Comparison of ENCODE assay signal across 8 cellular contexts in genomic region chr1:46223472-46223943, GRCh38. TPM values are rescaled to one million over a fixed set of nuclear protein-coding genes. Genes with fewer than 3 reads are reported as not detected.
A peak's percentile ranks its signal among the peaks of the same experiment; 100 is the strongest.
DNase-seq lines count a peak whose midpoint lies in the region; ATAC-seq lines count a peak whose summit lies in the region.

No MANE protein-coding gene starts in this region.

- no peaks in the 10 kb centered on the region for H3K9me3 Mint-ChIP-seq in activated CD4-positive, alpha-beta T cell treated with anti-CD3 and anti-CD28 coated beads, Interleukin-2, amount 10 ng/mL, durations not matched to agents 7 days and 5 days

- H3K27ac Mint-ChIP-seq in activated CD4-positive, alpha-beta T cell treated with anti-CD3 and anti-CD28 coated beads, Interleukin-2, amount 10 ng/mL, durations not matched to agents 7 days and 5 days: no peak overlapping the region

- no peak overlapping the region for H3K4me3 Mint-ChIP-seq in activated CD4-positive, alpha-beta T cell treated with anti-CD3 and anti-CD28 coated beads, Interleukin-2, amount 10 ng/mL, durations not matched to agents 7 days and 5 days

- DNase-seq in SIG-M5 treated with dmso at 0.1 percent for 504 hours (lab: John Stamatoyannopoulos, UW; ENCODE audit: unreplicated experiment): peak; percentile 81
- no peak for DNase-seq in SIG-M5 (lab: John Stamatoyannopoulos, UW)
- DNase-seq in NCI-H526 treated with DMSO at 0.1 percent for 48 hours (lab: John Stamatoyannopoulos, UW): peak; percentile 76
- DNase-seq in activated CD4-positive, alpha-beta T cell treated with anti-CD3 and anti-CD28 coated beads, Interleukin-2, amount 10 ng/mL, durations not matched to agents 7 days and 5 days: peak; percentile 71
- peak; percentile 79 for DNase-seq in ecto neural progenitor cell (ENCODE audit: low spot score)
- peak; percentile 91 to 92 for DNase-seq in lung microvascular endothelial cell (ENCODE audit: low read depth in 2 of 2)
- peak; percentile 21 to 34 for DNase-seq in stimulated activated CD8-positive, alpha-beta memory T cell treated with anti-CD3 and anti-CD28 coated beads, Interleukin-2, amount 100 ng/mL, for 1 hour (ENCODE audit: low read depth in 2 of 2)

- ATAC-seq in HG03439 (IDR thresholded peaks at IDR 0.05; ENCODE audit: unreplicated experiment): peak; percentile 86

- no peaks in the 10 kb centered on the region for H3K36me3 Mint-ChIP-seq in activated CD4-positive, alpha-beta T cell treated with anti-CD3 and anti-CD28 coated beads, Interleukin-2, amount 10 ng/mL, durations not matched to agents 7 days and 5 days (ENCODE audit: low read depth)

- H3K27me3 Mint-ChIP-seq in activated CD4-positive, alpha-beta T cell treated with anti-CD3 and anti-CD28 coated beads, Interleukin-2, amount 10 ng/mL, durations not matched to agents 7 days and 5 days: no peaks in the 10 kb centered on the region

- POLR2A ChIA-PET in activated CD4-positive, alpha-beta T cell treated with anti-CD3 and anti-CD28 coated beads, Interleukin-2, amount 10 ng/mL, durations not matched to agents 7 days and 5 days (lab: Charles Lee): no interaction called here

- H3K4me1 Mint-ChIP-seq in activated CD4-positive, alpha-beta T cell treated with anti-CD3 and anti-CD28 coated beads, Interleukin-2, amount 10 ng/mL, durations not matched to agents 7 days and 5 days: peaks cover 4% of the 10 kb centered on the region

- CTCF ChIA-PET in activated CD4-positive, alpha-beta T cell treated with anti-CD3 and anti-CD28 coated beads, Interleukin-2, amount 10 ng/mL, durations not matched to agents 7 days and 5 days (lab: Charles Lee): interaction anchor here (0.6 to 2.4 kb wide), 22 partner anchors 10 to 221 kb away, joined by 3 to 19 read pairs (median 4); partner anchors contain the start of gene NSUN4

RNA-seq across cellular contexts. Expression of gene LURAP1, which starts 20.4 kb away (rescaled TPM):
- total RNA-seq in activated CD4-positive, alpha-beta T cell treated with anti-CD3 and anti-CD28 coated beads, Interleukin-2, amount 10 ng/mL, durations not matched to agents 7 days and 5 days: not detected
- total RNA-seq in lung microvascular endothelial cell: 0.60 and 1.3 TPM in 2 replicates

RNA-seq across cellular contexts. Expression of gene RAD54L, which starts 24.1 kb away (rescaled TPM):
- total RNA-seq in activated CD4-positive, alpha-beta T cell treated with anti-CD3 and anti-CD28 coated beads, Interleukin-2, amount 10 ng/mL, durations not matched to agents 7 days and 5 days: 10 to 100 TPM; 46.7 to 54.0 TPM
- 0.79 and 2.2 TPM in 2 replicates for total RNA-seq in lung microvascular endothelial cell

RNA-seq across cellular contexts. Expression of gene POMGNT1, which starts 25.3 kb away (rescaled TPM):
- total RNA-seq in activated CD4-positive, alpha-beta T cell treated with anti-CD3 and anti-CD28 coated beads, Interleukin-2, amount 10 ng/mL, durations not matched to agents 7 days and 5 days: 10 to 100 TPM; 32.0 to 33.4 TPM
- 24.6 and 40.5 TPM in 2 replicates for total RNA-seq in lung microvascular endothelial cell

RNA-seq across cellular contexts. Expression of gene P3R3URF, which starts 47.2 kb away (rescaled TPM):
- total RNA-seq in activated CD4-positive, alpha-beta T cell treated with anti-CD3 and anti-CD28 coated beads, Interleukin-2, amount 10 ng/mL, durations not matched to agents 7 days and 5 days: not detected
- total RNA-seq in lung microvascular endothelial cell: not detected in 2 replicates

RNA-seq across cellular contexts. Expression of gene TSPAN1, which starts 48.6 kb away (rescaled TPM):
- total RNA-seq in activated CD4-positive, alpha-beta T cell treated with anti-CD3 and anti-CD28 coated beads, Interleukin-2, amount 10 ng/mL, durations not matched to agents 7 days and 5 days: not detected
- total RNA-seq in lung microvascular endothelial cell: 0.22 TPM in 1 of 2 replicates, not detected in the other

Comparison
In these comparisons a context has a peak if more than half of its experiments do, and no peak if none do; other contexts are left out.
1. RNA of gene RAD54L, which starts 24.1 kb away (total RNA-seq): 46.7 to 54.0 TPM in activated CD4-positive, alpha-beta T cell treated with anti-CD3 and anti-CD28 coated beads, Interleukin-2, amount 10 ng/mL, durations not matched to agents 7 days and 5 days; 0.79 to 2.2 TPM in lung microvascular endothelial cell; every median in the first group is over 10 times any median in the second.